In genomic region chr1:75134939-75135828, GRCh38 we compare ENCODE assay signal across 9 cellular contexts. TPM values are rescaled to one million over a fixed set of nuclear protein-coding genes. Genes with fewer than 3 reads are reported as not detected.
DNase-seq lines count a peak whose midpoint lies in the region; ATAC-seq and TF ChIP-seq lines count a peak whose summit lies in the region.
"Had no signal": no experiment of that assay in that cellular context is flagged by ENCODE, and none has a peak within 500 bp of the region (broad histone marks: within the 10 kb centered on the region; RNA-seq: fewer than 3 reads in every experiment).

No MANE protein-coding gene starts in this region.

- H3K36me3 ChIP-seq in SJSA1 (peaks cover 27% of the 10 kb centered on the region), skeletal muscle satellite cell (ENCODE audit: insufficient read depth, low read length) (no peaks in the 10 kb centered on the region)

- H3K4me1 ChIP-seq in SJSA1 (replicated peaks) (peaks cover 37% of the 10 kb centered on the region), foreskin keratinocyte (no peaks in the 10 kb centered on the region), skeletal muscle satellite cell (ENCODE audit: control insufficient read depth, insufficient read depth, low read length) (peaks cover 5% of the 10 kb centered on the region)

- H3K4me2 ChIP-seq in skeletal muscle satellite cell (ENCODE audit: low read length): peak overlapping the region; percentile 73

- ATAC-seq in foreskin keratinocyte (peak; percentile 39), HG03342 (IDR thresholded peaks at IDR 0.05; ENCODE audit: unreplicated experiment) (no peak)

- H3K9ac ChIP-seq in skeletal muscle satellite cell (ENCODE audit: low read depth, low read length): no peak overlapping the region

- DNase-seq in DMS 273 (lab: John Stamatoyannopoulos, UW; ENCODE audit: unreplicated experiment) (peak; percentile 47), DMS 273 treated with DMSO at 0.1 percent for 48 hours (lab: John Stamatoyannopoulos, UW) (no peak), SJSA1 (ENCODE audit: low read depth in 1 of 2, low spot score in 2 of 2) (peak; percentile 57 to 79), foreskin keratinocyte (no peak), ACHN (no peak), D341Med (ENCODE audit: low spot score) (no peak)

- no peak for TF ChIP-seq CTCF in foreskin keratinocyte (conservative IDR thresholded peaks at IDR 0.05)

- H3K27me3 ChIP-seq in SJSA1 (replicated peaks) (no peaks in the 10 kb centered on the region), foreskin keratinocyte (peaks cover 100% of the 10 kb centered on the region), skeletal muscle satellite cell (ENCODE audit: control insufficient read depth, insufficient read depth, low read length) (peaks cover 95% of the 10 kb centered on the region)

- H3K4me3 ChIP-seq in SJSA1: peak overlapping the region; percentile 61
- H3K4me3 ChIP-seq in skeletal muscle satellite cell (ENCODE audit: low read length): peak overlapping the region; percentile 59

- H3K27ac ChIP-seq in SJSA1 (peak overlapping the region; percentile 87), foreskin keratinocyte (no peak overlapping the region)

- no peaks in the 10 kb centered on the region for H3K9me3 ChIP-seq in SJSA1 (replicated peaks)
- no peaks in the 10 kb centered on the region for H3K9me3 ChIP-seq in skeletal muscle satellite cell (replicated peaks; ENCODE audit: low read length)

- in situ Hi-C loops in ACHN (cut with HindIII; ENCODE audit: low pct_ligation_motif_present, low pct_unique_long_range_greater_than_20kb, low sequenced_read_pairs): no loop called here

RNA-seq across cellular contexts. Expression of gene LHX8, which starts 1.0 kb away (rescaled TPM):
- 20.5 and 32.2 TPM in 2 replicates for total RNA-seq in SJSA1 (2014; rRNA removed; shearing (Covaris generic))
- not detected in 2 replicates for total RNA-seq in foreskin keratinocyte
- polyA plus RNA-seq in foreskin keratinocyte: not detected in 2 replicates
- total RNA-seq in skeletal muscle satellite cell (2012; rRNA removed): not detected in 2 replicates
- total RNA-seq: myocyte had no signal

Comparison
In these comparisons a context has a peak if more than half of its experiments do, and no peak if none do; other contexts are left out.
1. DNase-seq: peak in DMS 273 (single experiment) and SJSA1 (2 of 2); none in DMS 273 treated with DMSO at 0.1 percent for 48 hours (single experiment), foreskin keratinocyte (0 of 2), ACHN (single experiment) and D341Med (single experiment).
2. RNA of gene LHX8, which starts 1.0 kb away (total RNA-seq): 20.5 to 32.2 TPM in SJSA1; not detected in foreskin keratinocyte; every median in the first group is over 10 times any median in the second.